In the genomic region with DNA sequence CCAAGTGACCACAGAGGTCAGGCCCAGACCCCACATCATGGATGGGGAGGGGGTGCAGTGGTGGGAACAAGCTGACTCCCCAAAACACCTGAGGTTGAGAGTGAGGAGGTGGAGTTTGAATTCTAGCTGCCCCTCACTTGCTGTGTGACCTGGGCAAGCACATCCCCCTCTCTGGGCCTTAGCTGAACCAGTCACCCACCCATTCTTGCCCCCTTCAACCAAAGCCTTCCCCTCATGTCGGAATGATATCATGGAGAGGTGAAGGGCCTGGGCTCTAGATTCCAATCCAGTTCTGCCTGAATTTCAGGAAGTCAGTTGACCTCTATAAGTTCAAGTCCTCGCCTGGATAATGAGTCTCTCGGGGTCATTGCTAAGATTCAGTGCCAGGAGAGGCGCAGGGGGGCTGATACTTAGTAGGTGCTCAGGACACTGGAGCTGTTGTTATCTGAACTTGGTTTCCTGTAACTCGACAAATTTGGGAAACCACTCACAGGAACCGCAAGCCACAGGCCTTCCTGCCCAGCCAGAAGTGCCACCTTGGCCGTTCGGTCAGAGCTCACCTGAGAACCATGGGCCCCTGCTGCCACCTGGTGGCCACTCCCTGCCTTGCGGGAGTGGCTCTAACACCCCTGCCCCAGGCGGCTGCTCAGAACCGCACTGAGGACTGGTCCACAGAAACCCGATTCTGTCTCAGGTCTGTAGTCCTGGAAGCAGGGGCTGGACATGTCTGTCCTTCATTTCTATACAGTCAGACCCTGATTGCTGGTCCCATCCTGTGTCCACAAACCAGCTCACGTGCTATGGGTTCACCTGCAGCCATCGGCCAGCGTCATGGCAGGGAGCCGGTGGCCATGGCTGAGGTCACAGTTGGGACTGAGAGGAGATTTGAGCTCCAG, we compare ENCODE assay signal across 7 cellular contexts. TPM values are rescaled to one million over a fixed set of nuclear protein-coding genes. Genes with fewer than 3 reads are reported as not detected.
A peak's percentile ranks its signal among the peaks of the same experiment; 100 is the strongest.
DNase-seq lines count a peak whose midpoint lies in the region; ATAC-seq and TF ChIP-seq lines count a peak whose summit lies in the region.

No MANE protein-coding gene starts in this region.

- H3K4me1 ChIP-seq in PC-3 (ENCODE audit: insufficient read depth, low read length) = peaks cover 51% of the 10 kb centered on the region

- DNase-seq in GM12865 (ENCODE audit: low read depth) (peak; percentile 94), PC-3 (peak; percentile 93)
- DNase-seq in activated T-cell treated with anti-CD3 and anti-CD28 coated beads, Interleukin-2, amount 50 U/mL, for 1 hour = peak; percentile 90
- DNase-seq in natural killer cell treated with Interleukin-12 subunit alpha and Interleukin-12 subunit beta and Interleukin-15 and Interleukin-18, amount 100 ng/mL, for 72 hours (ENCODE audit: low spot score) = peak; percentile 93
- DNase-seq in stimulated activated naive CD8-positive, alpha-beta T cell treated with anti-CD3 and anti-CD28 coated beads, Interleukin-15, Interleukin-2, amounts not matched to agents 100 U/mL and 50 U/mL, for 24 hours = peak; percentile 95

- H3K4me1 Mint-ChIP-seq in natural killer cell treated with Interleukin-12 subunit alpha and Interleukin-12 subunit beta and Interleukin-15 and Interleukin-18, amount 100 ng/mL, for 72 hours (ENCODE audit: low read depth in 2 of 2) = peaks cover 18 to 30% of the 10 kb centered on the region in 2 donors

- intact Hi-C loops in PC-3 (cut with micrococcal nuclease) = loop anchor here (1.0 kb wide), 1 partner anchor 28 kb away; no protein-coding TSS in a partner anchor

- H3K79me2 ChIP-seq in PC-3 (ENCODE audit: low read length) = peaks cover 46% of the 10 kb centered on the region

- peaks cover 17% of the 10 kb centered on the region for H4K20me1 ChIP-seq in PC-3 (ENCODE audit: low read length)

- H3K36me3 ChIP-seq in PC-3 (ENCODE audit: low read depth, low read length) = peaks cover 8% of the 10 kb centered on the region

- H2AFZ ChIP-seq in PC-3 (ENCODE audit: low read length) = no peak overlapping the region

- no peaks in the 10 kb centered on the region for H3K9me3 Mint-ChIP-seq in natural killer cell treated with Interleukin-12 subunit alpha and Interleukin-12 subunit beta and Interleukin-15 and Interleukin-18, amount 100 ng/mL, for 72 hours

- no peaks in the 10 kb centered on the region for H3K9me3 ChIP-seq in PC-3 (ENCODE audit: low read length)

- ATAC-seq in HG02973 (IDR thresholded peaks at IDR 0.05; ENCODE audit: unreplicated experiment) = peak; percentile 65
- peak; percentile 63 for ATAC-seq in PC-3
- peak; percentile 56 for ATAC-seq in esophagus mucosa
- ATAC-seq in natural killer cell treated with Interleukin-12 subunit alpha and Interleukin-12 subunit beta and Interleukin-15 and Interleukin-18, amount 100 ng/mL, for 72 hours = peak; percentile 87 to 89
- ATAC-seq in stimulated activated naive CD8-positive, alpha-beta T cell treated with anti-CD3 and anti-CD28 coated beads, Interleukin-15, Interleukin-2, amounts not matched to agents 100 U/mL and 50 U/mL, for 24 hours = peak; percentile 89

- no TSS peak for BruUV-seq in PC-3 (replicated peaks; lab: Mats Ljungman, UMichigan)

- no peak overlapping the region for H3K9ac ChIP-seq in PC-3 (ENCODE audit: low read length)

- no peaks in the 10 kb centered on the region for H3K9me2 ChIP-seq in PC-3 (replicated peaks; ENCODE audit: low read length)

- CTCF ChIA-PET in PC-3 (lab: Charles Lee) = interaction anchor here (0.8 to 1.8 kb wide), 5 partner anchors 17 to 42 kb away, joined by 3 to 12 read pairs (median 7); a partner anchor contains a TSS

- peak; percentile 95 for TF ChIP-seq CTCF in GM12865 (IDR thresholded peaks at IDR 0.05; ENCODE audit: insufficient read depth, low read depth, low read length, missing control alignments)
- TF ChIP-seq CTCF in PC-3 (conservative IDR thresholded peaks at IDR 0.05; ENCODE audit: low read depth, low read length) = peak; percentile 89

- POLR2A ChIA-PET in PC-3 (lab: Charles Lee; ENCODE audit: unreplicated experiment) = interaction anchor here (0.6 kb wide), 3 partner anchors 22 to 278 kb away, joined by 3 to 9 read pairs (median 3); no protein-coding TSS in a partner anchor

- peak overlapping the region; percentile 53 for H3K27ac ChIP-seq in PC-3 (ENCODE audit: low read length)

- peaks cover 5% of the 10 kb centered on the region for H3F3A ChIP-seq in PC-3 (ENCODE audit: low read length, unreplicated experiment)

- peaks cover 10 to 12% of the 10 kb centered on the region in 2 donors for H3K27me3 Mint-ChIP-seq in natural killer cell treated with Interleukin-12 subunit alpha and Interleukin-12 subunit beta and Interleukin-15 and Interleukin-18, amount 100 ng/mL, for 72 hours

- H3K4me3 Mint-ChIP-seq in natural killer cell treated with Interleukin-12 subunit alpha and Interleukin-12 subunit beta and Interleukin-15 and Interleukin-18, amount 100 ng/mL, for 72 hours = peak overlapping the region; percentile 80

- H3K4me3 ChIP-seq in GM12865 (ENCODE audit: low read depth, low read length) = no peak overlapping the region
- H3K4me3 ChIP-seq in PC-3 (ENCODE audit: low read length) = no peak overlapping the region

- H3K4me2 ChIP-seq in PC-3 (ENCODE audit: low read length) = peak overlapping the region; percentile 33; the same call in 1 of the 2 replicates

- H3K36me3 Mint-ChIP-seq in natural killer cell treated with Interleukin-12 subunit alpha and Interleukin-12 subunit beta and Interleukin-15 and Interleukin-18, amount 100 ng/mL, for 72 hours = no peaks in the 10 kb centered on the region

- H3K27ac Mint-ChIP-seq in natural killer cell treated with Interleukin-12 subunit alpha and Interleukin-12 subunit beta and Interleukin-15 and Interleukin-18, amount 100 ng/mL, for 72 hours = peak overlapping the region; percentile 82 to 84

- H3K27me3 ChIP-seq in PC-3 (ENCODE audit: low read length) = no peaks in the 10 kb centered on the region

RNA-seq across cellular contexts. Expression of a gene that starts 6.9 kb away (rescaled TPM):
- total RNA-seq in PC-3 (2014; rRNA removed) = 43.9 and 47.4 TPM in 2 replicates
- 117 TPM for total RNA-seq in esophagus mucosa
- total RNA-seq in natural killer cell treated with Interleukin-12 subunit alpha and Interleukin-12 subunit beta and Interleukin-15 and Interleukin-18, amount 100 ng/mL, for 72 hours = 1 to 10 TPM; 1.9 to 3.5 TPM

RNA-seq across cellular contexts. Expression of a gene that starts 12.7 kb away (rescaled TPM):
- total RNA-seq in PC-3 (2014; rRNA removed) = not detected in 2 replicates
- not detected for total RNA-seq in esophagus mucosa
- total RNA-seq in natural killer cell treated with Interleukin-12 subunit alpha and Interleukin-12 subunit beta and Interleukin-15 and Interleukin-18, amount 100 ng/mL, for 72 hours = not detected

RNA-seq across cellular contexts. Expression of a gene that starts 41.5 kb away (rescaled TPM):
- 49.1 and 55.7 TPM in 2 replicates for total RNA-seq in PC-3 (2014; rRNA removed)
- 28.4 TPM for total RNA-seq in esophagus mucosa
- total RNA-seq in natural killer cell treated with Interleukin-12 subunit alpha and Interleukin-12 subunit beta and Interleukin-15 and Interleukin-18, amount 100 ng/mL, for 72 hours = 100 to 1,000 TPM in 1 of 2 donors, 10 to 100 TPM in 1; 85.5 to 142 TPM

RNA-seq across cellular contexts. Expression of a gene that starts 47.9 kb away (rescaled TPM):
- total RNA-seq in PC-3 (2014; rRNA removed) (20.7 and 26.3 TPM in 2 replicates), esophagus mucosa (10.5 TPM)
- under 1 TPM; 0.38 to 0.53 TPM for total RNA-seq in natural killer cell treated with Interleukin-12 subunit alpha and Interleukin-12 subunit beta and Interleukin-15 and Interleukin-18, amount 100 ng/mL, for 72 hours

Comparison
In these comparisons a context has a peak if more than half of its experiments do, and no peak if none do; other contexts are left out.
1. RNA of a gene that starts 6.9 kb away (total RNA-seq): 117 TPM in esophagus mucosa (single experiment) and 43.9 to 47.4 TPM in PC-3; 1.9 to 3.5 TPM in natural killer cell treated with Interleukin-12 subunit alpha and Interleukin-12 subunit beta and Interleukin-15 and Interleukin-18, amount 100 ng/mL, for 72 hours; every median in the first group is over 10 times any median in the second.
2. Peak in every context shown above with its lines, with median percentiles within 50 percentile points of each other: DNase-seq and ATAC-seq.